8 cellular contexts compared by ENCODE assay signal in the genomic region with DNA sequence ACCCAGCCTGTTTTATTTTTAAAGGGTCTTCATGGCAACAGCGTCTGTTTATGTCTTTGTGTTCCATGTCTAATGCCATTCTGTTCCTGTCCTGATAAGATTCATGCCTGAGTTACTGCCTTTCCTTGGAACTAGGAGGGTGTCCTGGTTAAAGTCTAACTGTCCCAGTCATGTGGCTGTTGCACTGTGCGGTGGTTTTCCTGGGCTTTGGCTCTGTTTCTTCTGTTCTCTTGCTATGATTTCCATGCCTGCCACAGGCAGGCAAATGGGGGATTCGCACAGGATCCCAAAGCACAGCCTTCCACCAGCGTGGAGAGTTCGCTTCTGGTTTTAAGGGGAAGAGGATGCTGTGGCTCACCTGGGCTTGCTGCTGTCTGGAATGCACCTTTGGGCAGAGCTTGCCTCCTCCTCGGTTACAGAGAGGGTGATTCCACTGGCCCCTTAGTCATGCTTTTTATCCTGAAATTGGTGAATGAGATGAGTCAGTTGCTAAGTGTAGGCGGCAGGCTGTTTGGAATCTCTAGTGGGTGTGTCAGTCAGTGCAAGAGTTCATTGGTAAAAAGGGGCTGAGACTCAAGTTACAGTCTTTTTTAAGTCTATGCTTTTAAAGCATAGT.
A peak's percentile ranks its signal among the peaks of the same experiment; 100 is the strongest.
DNase-seq lines count a peak whose midpoint lies in the region; ATAC-seq, FAIRE-seq and TF ChIP-seq lines count a peak whose summit lies in the region.

No MANE protein-coding gene starts in this region.

- peak overlapping the region; percentile 88 for H3K4me2 ChIP-seq in A549
- H3K4me2 ChIP-seq in skeletal muscle satellite cell (ENCODE audit: low read length), result peak overlapping the region; percentile 59

- ATAC-seq in A549 (peak; percentile 97 to 98), left ventricle myocardium superior (peak; percentile 84), GM18909 (IDR thresholded peaks at IDR 0.05; ENCODE audit: poor library complexity, unreplicated experiment) (no peak), GM18502 (IDR thresholded peaks at IDR 0.05; ENCODE audit: poor library complexity, unreplicated experiment) (no peak)
- ATAC-seq in activated naive CD8-positive, alpha-beta T cell treated with anti-CD3 and anti-CD28 coated beads, Interleukin-2, amount 50 U/mL, for 24 hours, result peak; percentile 80

- H3K9me3 ChIP-seq in A549 (no peaks in the 10 kb centered on the region), HEK293 (ENCODE audit: control insufficient read depth, insufficient read depth, low read depth, low read length) (no peaks in the 10 kb centered on the region), skeletal muscle satellite cell (replicated peaks; ENCODE audit: low read length) (no peaks in the 10 kb centered on the region)

- peak; percentile 66 to 71 for DNase-seq in A549 (ENCODE audit: low read depth in 1 of 2, low spot score in 1 of 2)
- DNase-seq in activated naive CD8-positive, alpha-beta T cell treated with anti-CD3 and anti-CD28 coated beads, Interleukin-2, amount 50 U/mL, for 24 hours, result no peak
- DNase-seq in left ventricle myocardium superior, result no peak
- no peak for DNase-seq in GM12892 (ENCODE audit: insufficient read length)

- H3K4me3 ChIP-seq in A549 (no peak overlapping the region), HEK293 (ENCODE audit: low read depth, low read length) (no peak overlapping the region), skeletal muscle satellite cell (ENCODE audit: low read length) (peak overlapping the region; percentile 11)

- CTCF ChIA-PET in A549 (lab: Yijun Ruan, JAX), result interaction anchor here (0.7 to 1.4 kb wide), 4 partner anchors 11 to 80 kb away, joined by 3 to 6 read pairs (median 4); no protein-coding TSS in a partner anchor
- CTCF ChIA-PET in HEK293 (lab: Yijun Ruan, JAX), result interaction anchor here (1.4 kb wide), 1 partner anchor 12 kb away, joined by 5 read pairs; no protein-coding TSS in a partner anchor

- POLR2A ChIA-PET in A549 (lab: Yijun Ruan, JAX), result no interaction called here
- POLR2A ChIA-PET in HEK293 (lab: Yijun Ruan, JAX), result interaction anchor here (0.5 kb wide), 1 partner anchor 19 kb away, joined by 7 read pairs; no protein-coding TSS in a partner anchor

- 20% methylated on average over 7 of the region's 7 CpGs for WGBS in A549 (ENCODE audit: missing lambda C conversion rate)

- no peak for FAIRE-seq in A549 (lab: Jason Lieb, UNC)
- FAIRE-seq in GM12892 (lab: Jason Lieb, UNC), result no peak

- H3K9me3 Mint-ChIP-seq in activated naive CD8-positive, alpha-beta T cell treated with anti-CD3 and anti-CD28 coated beads, Interleukin-2, amount 50 U/mL, for 24 hours, result no peaks in the 10 kb centered on the region

- intact Hi-C loops in left ventricle myocardium superior (cut with micrococcal nuclease), result loop anchor here (10.0 kb wide), 1 partner anchor 164 kb away; no protein-coding TSS in a partner anchor

- TF ChIP-seq POLR2A in A549 (IDR thresholded peaks at IDR 0.05; ENCODE audit: low read length), result no peak
- no peak for TF ChIP-seq POLR2A in GM12892 (IDR thresholded peaks at IDR 0.05; ENCODE audit: low read depth, low read length)

- H3K27ac ChIP-seq in A549, result peak overlapping the region; percentile 50 to 78; a peak in 5 of 6 replicates
- H3K27ac ChIP-seq in HEK293 (ENCODE audit: extremely low read depth, low read depth, low read length), result no peak overlapping the region

- no peak overlapping the region for H3K9ac ChIP-seq in skeletal muscle satellite cell (ENCODE audit: low read depth, low read length)

- TF ChIP-seq EP300 in A549 (IDR thresholded peaks at IDR 0.05), result no peak

- H3K36me3 Mint-ChIP-seq in activated naive CD8-positive, alpha-beta T cell treated with anti-CD3 and anti-CD28 coated beads, Interleukin-2, amount 50 U/mL, for 24 hours (ENCODE audit: low read depth), result peaks cover 14% of the 10 kb centered on the region

- H3K4me1 ChIP-seq in A549 (peaks cover 20% of the 10 kb centered on the region), HEK293 (ENCODE audit: control insufficient read depth, insufficient read depth, low read length) (no peaks in the 10 kb centered on the region; the same call in 1 of the 2 replicates), skeletal muscle satellite cell (ENCODE audit: control insufficient read depth, insufficient read depth, low read length) (peaks cover 21% of the 10 kb centered on the region)

- H3K27me3 ChIP-seq in skeletal muscle satellite cell (ENCODE audit: control insufficient read depth, insufficient read depth, low read length), result no peaks in the 10 kb centered on the region

- TF ChIP-seq CTCF in A549 (IDR thresholded peaks at IDR 0.05), result no peak
- no peak for TF ChIP-seq CTCF in HEK293 (tag by site-specific recombination; IDR thresholded peaks at IDR 0.05)

- peak overlapping the region; percentile 12 for H3K27ac Mint-ChIP-seq in activated naive CD8-positive, alpha-beta T cell treated with anti-CD3 and anti-CD28 coated beads, Interleukin-2, amount 50 U/mL, for 24 hours

- TF ChIP-seq RAD21 in A549 (conservative IDR thresholded peaks at IDR 0.05 in 1 of 2, IDR thresholded peaks at IDR 0.05 in 1 of 2), result no peak

- peaks cover 13% of the 10 kb centered on the region for H3K4me1 Mint-ChIP-seq in activated naive CD8-positive, alpha-beta T cell treated with anti-CD3 and anti-CD28 coated beads, Interleukin-2, amount 50 U/mL, for 24 hours

- no peak overlapping the region for H3K4me3 Mint-ChIP-seq in activated naive CD8-positive, alpha-beta T cell treated with anti-CD3 and anti-CD28 coated beads, Interleukin-2, amount 50 U/mL, for 24 hours

- H3K27me3 Mint-ChIP-seq in activated naive CD8-positive, alpha-beta T cell treated with anti-CD3 and anti-CD28 coated beads, Interleukin-2, amount 50 U/mL, for 24 hours, result no peaks in the 10 kb centered on the region

- H3K36me3 ChIP-seq in HEK293 (ENCODE audit: control insufficient read depth in 2 of 2, insufficient read depth in 1 of 2, low read length in 2 of 2), result peaks cover 0 to 5% of the 10 kb centered on the region in 2 experiments; a peak in 1 of 3 replicates
- H3K36me3 ChIP-seq in skeletal muscle satellite cell (ENCODE audit: insufficient read depth, low read length), result no peaks in the 10 kb centered on the region

TF ChIP-seq in A549, 52 proteins besides CTCF, POLR2A, EP300 and RAD21:
- no peak for TF ChIP-seq CBX2 (IDR thresholded peaks at IDR 0.05; ENCODE audit: borderline replicate concordance, low read depth)
- no peak for TF ChIP-seq CEBPB (IDR thresholded peaks at IDR 0.05)
- 0 out of 2 replicates have a peak, but pooled peaks have one; percentile 24 for TF ChIP-seq JUNB (IDR thresholded peaks at IDR 0.05)

TF ChIP-seq in HEK293, 187 proteins besides CTCF, POLR2A, EP300 and RAD21 (continues in another document):
- TF ChIP-seq, protein P1, sequence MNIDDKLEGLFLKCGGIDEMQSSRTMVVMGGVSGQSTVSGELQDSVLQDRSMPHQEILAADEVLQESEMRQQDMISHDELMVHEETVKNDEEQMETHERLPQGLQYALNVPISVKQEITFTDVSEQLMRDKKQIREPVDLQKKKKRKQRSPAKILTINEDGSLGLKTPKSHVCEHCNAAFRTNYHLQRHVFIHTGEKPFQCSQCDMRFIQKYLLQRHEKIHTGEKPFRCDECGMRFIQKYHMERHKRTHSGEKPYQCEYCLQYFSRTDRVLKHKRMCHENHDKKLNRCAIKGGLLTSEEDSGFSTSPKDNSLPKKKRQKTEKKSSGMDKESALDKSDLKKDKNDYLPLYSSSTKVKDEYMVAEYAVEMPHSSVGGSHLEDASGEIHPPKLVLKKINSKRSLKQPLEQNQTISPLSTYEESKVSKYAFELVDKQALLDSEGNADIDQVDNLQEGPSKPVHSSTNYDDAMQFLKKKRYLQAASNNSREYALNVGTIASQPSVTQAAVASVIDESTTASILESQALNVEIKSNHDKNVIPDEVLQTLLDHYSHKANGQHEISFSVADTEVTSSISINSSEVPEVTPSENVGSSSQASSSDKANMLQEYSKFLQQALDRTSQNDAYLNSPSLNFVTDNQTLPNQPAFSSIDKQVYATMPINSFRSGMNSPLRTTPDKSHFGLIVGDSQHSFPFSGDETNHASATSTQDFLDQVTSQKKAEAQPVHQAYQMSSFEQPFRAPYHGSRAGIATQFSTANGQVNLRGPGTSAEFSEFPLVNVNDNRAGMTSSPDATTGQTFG (tag by site-specific recombination; IDR thresholded peaks at IDR 0.05; ENCODE audit: borderline replicate concordance), result no peak
- no peak for TF ChIP-seq ZNF132 (tag by site-specific recombination; IDR thresholded peaks at IDR 0.05; ENCODE audit: borderline replicate concordance)
- peak; percentile 85 for TF ChIP-seq KLF9 (tag by site-specific recombination; IDR thresholded peaks at IDR 0.05; ENCODE audit: low read depth)
- peak; percentile 46; the same call in 1 of the 2 replicates for TF ChIP-seq ZEB2 (tag by site-specific recombination; IDR thresholded peaks at IDR 0.05)
- TF ChIP-seq EGR2 (tag by site-specific recombination; IDR thresholded peaks at IDR 0.05; ENCODE audit: low read depth), result peak; percentile 61
- peak; percentile 99 for TF ChIP-seq KLF10 (tag by site-specific recombination; IDR thresholded peaks at IDR 0.05)
- TF ChIP-seq ZNF558 (tag by site-specific recombination; IDR thresholded peaks at IDR 0.05), result no peak
- TF ChIP-seq, protein P2, sequence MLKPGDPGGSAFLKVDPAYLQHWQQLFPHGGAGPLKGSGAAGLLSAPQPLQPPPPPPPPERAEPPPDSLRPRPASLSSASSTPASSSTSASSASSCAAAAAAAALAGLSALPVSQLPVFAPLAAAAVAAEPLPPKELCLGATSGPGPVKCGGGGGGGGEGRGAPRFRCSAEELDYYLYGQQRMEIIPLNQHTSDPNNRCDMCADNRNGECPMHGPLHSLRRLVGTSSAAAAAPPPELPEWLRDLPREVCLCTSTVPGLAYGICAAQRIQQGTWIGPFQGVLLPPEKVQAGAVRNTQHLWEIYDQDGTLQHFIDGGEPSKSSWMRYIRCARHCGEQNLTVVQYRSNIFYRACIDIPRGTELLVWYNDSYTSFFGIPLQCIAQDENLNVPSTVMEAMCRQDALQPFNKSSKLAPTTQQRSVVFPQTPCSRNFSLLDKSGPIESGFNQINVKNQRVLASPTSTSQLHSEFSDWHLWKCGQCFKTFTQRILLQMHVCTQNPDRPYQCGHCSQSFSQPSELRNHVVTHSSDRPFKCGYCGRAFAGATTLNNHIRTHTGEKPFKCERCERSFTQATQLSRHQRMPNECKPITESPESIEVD (tag by site-specific recombination; IDR thresholded peaks at IDR 0.05), result no peak
- peak; percentile 55 for TF ChIP-seq ZNF600 (tag by site-specific recombination; IDR thresholded peaks at IDR 0.05)
- TF ChIP-seq ZFHX2 (tag by site-specific recombination; conservative IDR thresholded peaks at IDR 0.05), result peak; percentile 70

Comparison
In these comparisons a context has a peak if more than half of its experiments do, and no peak if none do; other contexts are left out.
1. ATAC-seq: peak in A549 (2 of 2), activated naive CD8-positive, alpha-beta T cell treated with anti-CD3 and anti-CD28 coated beads, Interleukin-2, amount 50 U/mL, for 24 hours (single experiment) and left ventricle myocardium superior (single experiment); none in GM18909 (single experiment) and GM18502 (single experiment).
2. DNase-seq: peak in A549 (2 of 2); none in activated naive CD8-positive, alpha-beta T cell treated with anti-CD3 and anti-CD28 coated beads, Interleukin-2, amount 50 U/mL, for 24 hours (single experiment), left ventricle myocardium superior (single experiment) and GM12892 (single experiment).